Comparison of ENCODE assay signal across 8 cellular contexts in the genomic region with DNA sequence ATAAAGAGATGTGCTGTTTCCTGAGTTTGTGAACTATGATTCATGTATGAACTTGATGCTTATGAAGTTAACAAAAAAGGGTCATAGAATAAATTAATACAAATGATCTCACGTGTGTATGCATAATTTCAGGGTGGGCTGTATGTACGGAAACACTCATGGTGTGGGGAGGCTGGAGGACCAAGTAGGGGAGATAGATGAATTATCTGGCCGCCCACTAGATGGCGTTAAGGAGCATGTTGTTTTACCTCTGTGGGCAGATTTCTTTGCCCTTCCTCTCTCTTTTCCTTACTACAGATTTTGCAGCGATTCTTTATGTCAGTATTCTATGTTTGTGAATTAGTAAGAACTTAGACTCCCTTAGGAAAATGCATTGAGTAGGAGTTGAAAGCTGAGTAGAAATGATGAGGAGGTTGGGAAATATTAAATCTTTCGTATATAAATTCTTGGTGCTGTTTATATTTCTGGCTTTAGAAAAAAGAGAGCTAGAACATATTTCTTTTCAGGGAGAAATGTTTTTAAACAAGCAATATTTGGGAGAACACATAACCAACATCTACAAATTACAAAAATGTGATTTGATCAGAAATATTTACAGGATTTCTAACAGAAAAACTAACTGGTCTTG. TPM values are rescaled to one million over a fixed set of nuclear protein-coding genes. Genes with fewer than 3 reads are reported as not detected.
A peak's percentile ranks its signal among the peaks of the same experiment; 100 is the strongest.
DNase-seq lines count a peak whose midpoint lies in the region; ATAC-seq and TF ChIP-seq lines count a peak whose summit lies in the region.

No MANE protein-coding gene starts in this region.

- BruUV-seq in A673 (replicated peaks; lab: Mats Ljungman, UMichigan): no TSS peak

- intact Hi-C loops in A673 (cut with micrococcal nuclease; ENCODE audit: unreplicated experiment): loop anchor here (2.0 to 5.0 kb wide), 4 partner anchors 150 to 405 kb away; no protein-coding TSS in a partner anchor
- intact Hi-C loops in vagina (cut with DNase I): no loop called here

- ATAC-seq in HG02973 (IDR thresholded peaks at IDR 0.05; ENCODE audit: unreplicated experiment) (peak; percentile 76), esophagus mucosa (peak; percentile 55)

- H3K27ac ChIP-seq in A673 (ENCODE audit: low read depth, low read length, poor library complexity, severe bottlenecking) (no peak overlapping the region), neutrophil (no peak overlapping the region), vagina (no peak overlapping the region)

- no peaks in the 10 kb centered on the region for H3K4me1 ChIP-seq in A673 (ENCODE audit: insufficient read depth, low read length, poor library complexity, severe bottlenecking)
- no peaks in the 10 kb centered on the region for H3K4me1 ChIP-seq in neutrophil (ENCODE audit: control insufficient read depth in 1 of 2, insufficient read depth in 1 of 2, low read depth in 1 of 2, low read length in 1 of 2)
- H3K4me1 ChIP-seq in vagina: no peaks in the 10 kb centered on the region

- TF ChIP-seq POLR2A in vagina (IDR thresholded peaks at IDR 0.05): no peak

- DNase-seq in A673 (ENCODE audit: low spot score): peak; percentile 68
- peak; percentile 36 for DNase-seq in NCI-H460 (ENCODE audit: extremely low read depth, low read depth)
- peak; percentile 1 to 24 for DNase-seq in activated CD8-positive, alpha-beta memory T cell treated with anti-CD3 and anti-CD28 coated beads for 1 hour (ENCODE audit: extremely low read depth in 1 of 2, low read depth in 1 of 2)
- no peak for DNase-seq in vagina (ENCODE audit: extremely low spot score in 2 of 2)

- POLR2A ChIA-PET in A673 (lab: Charles Lee; ENCODE audit: low non-redundant PET): no interaction called here

- TF ChIP-seq CTCF in A673 (conservative IDR thresholded peaks at IDR 0.05; ENCODE audit: low read depth, low read length) (peak; percentile 81), GM12875 (IDR thresholded peaks at IDR 0.05; ENCODE audit: borderline replicate concordance, insufficient read depth, low read depth, low read length) (peak; percentile 70), neutrophil (IDR thresholded peaks at IDR 0.05) (peak; percentile 18), vagina (IDR thresholded peaks at IDR 0.05) (peak in 2 of 3 experiments; percentile 25 to 34)

- H3K27me3 ChIP-seq in A673 (replicated peaks; ENCODE audit: insufficient read depth, low read depth, low read length, poor library complexity): no peaks in the 10 kb centered on the region
- H3K27me3 ChIP-seq in neutrophil: no peaks in the 10 kb centered on the region
- H3K27me3 ChIP-seq in vagina: no peaks in the 10 kb centered on the region

- H3K4me3 ChIP-seq in A673 (ENCODE audit: low read depth, low read length, poor library complexity, severe bottlenecking): no peak overlapping the region
- H3K4me3 ChIP-seq in GM12875 (ENCODE audit: low read depth, low read length): no peak overlapping the region
- no peak overlapping the region for H3K4me3 ChIP-seq in neutrophil (ENCODE audit: low read depth in 1 of 2, low read length in 1 of 2)
- H3K4me3 ChIP-seq in vagina: no peak overlapping the region

- H3K36me3 ChIP-seq in A673 (ENCODE audit: insufficient read depth, low read length, poor library complexity, severe bottlenecking): no peaks in the 10 kb centered on the region
- H3K36me3 ChIP-seq in neutrophil: no peaks in the 10 kb centered on the region
- H3K36me3 ChIP-seq in vagina: no peaks in the 10 kb centered on the region

- CTCF ChIA-PET in A673 (lab: Charles Lee): interaction anchor here (0.6 kb wide), 2 partner anchors 35 to 400 kb away, joined by 3 read pairs; no protein-coding TSS in a partner anchor

- no peaks in the 10 kb centered on the region for H3K9me3 ChIP-seq in A673 (ENCODE audit: low read depth, low read length, poor library complexity, severe bottlenecking)
- no peaks in the 10 kb centered on the region for H3K9me3 ChIP-seq in neutrophil
- H3K9me3 ChIP-seq in vagina: no peaks in the 10 kb centered on the region

RNA-seq across cellular contexts. Expression of a gene that starts 47.4 kb away (rescaled TPM):
- total RNA-seq in A673 (2021) (21.3 and 33.6 TPM in 2 replicates), esophagus mucosa (5.6 TPM), vagina (25.8 TPM)
- total RNA-seq in NCI-H460 (2014; rRNA removed; shearing (Covaris generic)): 17.1 and 19.8 TPM in 2 replicates
- 37.7 and 49.4 TPM in 2 replicates for polyA plus RNA-seq in NCI-H460 (2014; cell fraction: nucleus; rRNA removed)

Comparison
In these comparisons a context has a peak if more than half of its experiments do, and no peak if none do; other contexts are left out.
1. DNase-seq: peak in A673 (single experiment), NCI-H460 (single experiment) and activated CD8-positive, alpha-beta memory T cell treated with anti-CD3 and anti-CD28 coated beads for 1 hour (2 of 2); none in vagina (0 of 2).
2. CTCF ChIP-seq: peak in every context shown above with its lines; median percentile 81 in A673; 70 in GM12875; 30 in vagina; 18 in neutrophil.